In the genomic region with DNA sequence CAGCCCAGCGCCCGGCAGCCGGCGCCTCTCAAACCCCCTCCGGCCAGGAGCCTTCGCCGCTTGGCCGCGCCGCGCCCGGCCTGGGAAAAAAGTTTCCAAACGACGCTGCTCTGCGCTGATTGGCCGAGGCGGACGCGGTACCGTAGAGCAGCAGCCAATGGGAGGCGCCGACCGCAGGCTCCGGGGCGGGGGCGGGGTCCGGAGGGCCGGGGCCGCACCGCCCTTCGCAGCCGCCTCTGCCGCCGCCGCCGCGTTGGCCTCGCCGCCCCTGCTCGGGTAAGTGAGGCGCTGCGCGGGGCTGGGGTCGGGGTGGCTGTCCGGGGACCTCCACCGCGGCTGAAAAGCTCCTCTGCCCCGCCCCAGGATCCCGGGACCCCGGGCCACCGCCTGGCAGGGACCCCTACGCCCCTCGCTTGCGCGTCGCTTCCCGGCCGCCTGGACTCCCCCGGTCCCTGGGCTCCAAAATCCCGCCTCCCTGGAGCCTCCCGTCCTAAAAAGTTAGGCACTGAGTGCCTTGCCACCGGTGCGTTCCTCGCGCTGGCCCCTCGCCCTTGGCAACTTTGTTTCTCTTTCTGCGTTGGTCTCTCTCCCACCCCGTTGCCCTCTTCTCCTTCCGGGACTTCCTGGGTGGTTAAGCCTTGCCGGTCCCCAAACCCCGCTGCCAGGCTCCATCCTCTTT, we compare ENCODE assay signal across 8 cellular contexts. TPM values are rescaled to one million over a fixed set of nuclear protein-coding genes. Genes with fewer than 3 reads are reported as not detected.
DNase-seq lines count a peak whose midpoint lies in the region; ATAC-seq and TF ChIP-seq lines count a peak whose summit lies in the region.

A gene with protein sequence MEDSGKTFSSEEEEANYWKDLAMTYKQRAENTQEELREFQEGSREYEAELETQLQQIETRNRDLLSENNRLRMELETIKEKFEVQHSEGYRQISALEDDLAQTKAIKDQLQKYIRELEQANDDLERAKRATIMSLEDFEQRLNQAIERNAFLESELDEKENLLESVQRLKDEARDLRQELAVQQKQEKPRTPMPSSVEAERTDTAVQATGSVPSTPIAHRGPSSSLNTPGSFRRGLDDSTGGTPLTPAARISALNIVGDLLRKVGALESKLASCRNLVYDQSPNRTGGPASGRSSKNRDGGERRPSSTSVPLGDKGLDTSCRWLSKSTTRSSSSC (plus strand): TSS at position 227 of the 679 bp plus-strand sequence. CDS start 14,534 bp downstream, outside the sequence.

- peak; percentile 13 to 68 for TF ChIP-seq POLR2A in adrenal gland (IDR thresholded peaks at IDR 0.05)

- peak within 1 kb of the TSS; percentile 73 for H3K4me3 ChIP-seq in GM12875 (ENCODE audit: low read depth, low read length)
- peak within 1 kb of the TSS; percentile 60 to 97 (median 73) for H3K4me3 ChIP-seq in adrenal gland

- peaks cover 0 to 15% of the 10 kb centered on the region in 2 donors for H3K4me1 ChIP-seq in adrenal gland (replicated peaks in 1 of 2)

- no peaks in the 10 kb centered on the region for H3K36me3 ChIP-seq in adrenal gland (replicated peaks in 1 of 2)

- WGBS in adrenal gland, 4 donors = 0 to 1% (median 1%) methylated on average over 16 to 71 of the region's 71 CpGs

- no peak for TF ChIP-seq CTCF in GM12875 (IDR thresholded peaks at IDR 0.05; ENCODE audit: borderline replicate concordance, insufficient read depth, low read depth, low read length)
- no peak for TF ChIP-seq CTCF in adrenal gland (IDR thresholded peaks at IDR 0.05)
- TF ChIP-seq CTCF in type B pancreatic cell (conservative IDR thresholded peaks at IDR 0.05) = no peak

- intact Hi-C loops in T-helper 1 cell treated with Interleukin-12 subunit alpha and Interleukin-12 subunit beta and Interleukin-4 antibody, amounts not matched to agents 30 ng/mL and 1 ng/mL, for 36 hours (cut with micrococcal nuclease) = loop anchor here (1.0 to 2.0 kb wide), 6 partner anchors 8 to 59 kb away; no protein-coding TSS in a partner anchor
- intact Hi-C loops in adrenal gland (cut with DNase I) (no loop called here), left cardiac atrium (cut with DNase I) (no loop called here), posterior vena cava (cut with DNase I) (no loop called here)

- no peaks in the 10 kb centered on the region for H3K27me3 ChIP-seq in adrenal gland

- DNase-seq in NCI-H1105 treated with DMSO at 0.1 percent for 48 hours (lab: John Stamatoyannopoulos, UW) = peak; percentile 76
- DNase-seq in adrenal gland = peak; percentile 89 to 94 (median 93)
- peak; percentile 94 for DNase-seq in left cardiac atrium
- peak; percentile 97 for DNase-seq in posterior vena cava (ENCODE audit: low spot score)
- peak; percentile 91 for DNase-seq in type B pancreatic cell (ENCODE audit: extremely low spot score, unreplicated experiment)

- H3K27ac Mint-ChIP-seq in type B pancreatic cell = peak within 1 kb of the TSS; percentile 92

- no peaks in the 10 kb centered on the region for H3K36me3 Mint-ChIP-seq in type B pancreatic cell

- peak within 1 kb of the TSS; percentile 99 for H3K4me3 Mint-ChIP-seq in type B pancreatic cell

- H3K9me3 Mint-ChIP-seq in type B pancreatic cell = no peaks in the 10 kb centered on the region

- H3K27me3 Mint-ChIP-seq in type B pancreatic cell = no peaks in the 10 kb centered on the region

- peaks cover 7% of the 10 kb centered on the region for H3K4me1 Mint-ChIP-seq in type B pancreatic cell (ENCODE audit: unreplicated experiment)

- ATAC-seq in HG02623 (IDR thresholded peaks at IDR 0.05; ENCODE audit: unreplicated experiment) = peak; percentile 74
- peak; percentile 100 for ATAC-seq in left cardiac atrium

- H3K9me3 ChIP-seq in adrenal gland (replicated peaks in 1 of 3) = no peaks in the 10 kb centered on the region

- peak within 1 kb of the TSS; percentile 4 to 91 (median 56) for H3K27ac ChIP-seq in adrenal gland

RNA-seq across cellular contexts. Expression of the gene that starts here (rescaled TPM):
- 121 and 126 TPM in 2 replicates for total RNA-seq in T-helper 1 cell treated with Interleukin-12 subunit alpha and Interleukin-12 subunit beta and Interleukin-4 antibody, amounts not matched to agents 30 ng/mL and 1 ng/mL, for 36 hours
- 10 to 100 TPM in 7 of 8 donors, 1 to 10 TPM in 1; 6.3 to 21.6 (median 19.6) TPM for total RNA-seq in adrenal gland
- 10 to 100 TPM in 1 of 3 donors, 1 to 10 TPM in 2; 3.1 to 10.9 (median 9.3) TPM for polyA plus RNA-seq in adrenal gland
- total RNA-seq in left cardiac atrium = 10 to 100 TPM; 17.8 to 19.8 TPM
- total RNA-seq in posterior vena cava = 10 to 100 TPM; 32.3 to 38.1 TPM
- total RNA-seq in type B pancreatic cell (ENCODE audit: low replicate concordance) = 34.9 and 76.4 TPM in 2 replicates

Comparison
In these comparisons a context has a peak if more than half of its experiments do, and no peak if none do; other contexts are left out.
1. Peak in every context shown above with its lines: DNase-seq, ATAC-seq, H3K4me3 ChIP-seq and H3K27ac ChIP-seq.